8 cellular contexts compared by ENCODE assay signal in genomic region chr14:61281186-61281676, GRCh38. TPM values are rescaled to one million over a fixed set of nuclear protein-coding genes. Genes with fewer than 3 reads are reported as not detected.
A peak's percentile ranks its signal among the peaks of the same experiment; 100 is the strongest.
DNase-seq lines count a peak whose midpoint lies in the region; ATAC-seq lines count a peak whose summit lies in the region.

Gene TMEM30B, minus strand, starts transcription at chr14:61281338. Its CDS starts 191 bp downstream, at chr14:61281147.

- ATAC-seq in activated naive CD4-positive, alpha-beta T cell treated with anti-CD3 and anti-CD28 coated beads, Interleukin-2, amount 50 U/mL, for 72 hours: no peak
- ATAC-seq in GM19395 (IDR thresholded peaks at IDR 0.05; ENCODE audit: unreplicated experiment): no peak
- no peak for ATAC-seq in HG02938 (IDR thresholded peaks at IDR 0.05; ENCODE audit: unreplicated experiment)
- no peak for ATAC-seq in HG03565 (IDR thresholded peaks at IDR 0.05; ENCODE audit: unreplicated experiment)

- peak within 1 kb of the TSS; percentile 41 to 91 for H3K27ac Mint-ChIP-seq in activated naive CD4-positive, alpha-beta T cell treated with anti-CD3 and anti-CD28 coated beads, Interleukin-2, amount 50 U/mL, for 72 hours

- H3K36me3 Mint-ChIP-seq in activated naive CD4-positive, alpha-beta T cell treated with anti-CD3 and anti-CD28 coated beads, Interleukin-2, amount 50 U/mL, for 72 hours: peaks cover 0 to 7% of the 10 kb centered on the region in 2 donors

- H3K9me3 Mint-ChIP-seq in activated naive CD4-positive, alpha-beta T cell treated with anti-CD3 and anti-CD28 coated beads, Interleukin-2, amount 50 U/mL, for 72 hours: no peaks in the 10 kb centered on the region

- DNase-seq in DMS53 (lab: John Stamatoyannopoulos, UW) (peak; percentile 97), NCI-H2107 treated with DMSO at 0.1 percent for 48 hours (lab: John Stamatoyannopoulos, UW; ENCODE audit: unreplicated experiment) (peak; percentile 93), iPS-NIHi11 (ENCODE audit: low spot score) (peak; percentile 77)
- DNase-seq in activated naive CD4-positive, alpha-beta T cell treated with anti-CD3 and anti-CD28 coated beads, Interleukin-2, amount 50 U/mL, for 72 hours (ENCODE audit: low spot score in 2 of 2): no peak
- DNase-seq in stimulated activated CD4-positive, alpha-beta T cell treated with anti-CD3 and anti-CD28 coated beads, Interleukin-4, amount 100 ng/mL, for 24 hours: peak; percentile 15

RNA-seq across cellular contexts. Expression of gene TMEM30B, which starts in this region (rescaled TPM):
- 1 to 10 TPM; 1.4 to 2.1 TPM for total RNA-seq in activated naive CD4-positive, alpha-beta T cell treated with anti-CD3 and anti-CD28 coated beads, Interleukin-2, amount 50 U/mL, for 72 hours

Comparison
In these comparisons a context has a peak if more than half of its experiments do, and no peak if none do; other contexts are left out.
1. DNase-seq: peak in DMS53 (single experiment), NCI-H2107 treated with DMSO at 0.1 percent for 48 hours (single experiment), iPS-NIHi11 (single experiment) and stimulated activated CD4-positive, alpha-beta T cell treated with anti-CD3 and anti-CD28 coated beads, Interleukin-4, amount 100 ng/mL, for 24 hours (single experiment); none in activated naive CD4-positive, alpha-beta T cell treated with anti-CD3 and anti-CD28 coated beads, Interleukin-2, amount 50 U/mL, for 72 hours (0 of 2).